13 cellular contexts compared by ENCODE assay signal in genomic region chr11:130407978-130408377, GRCh38. TPM values are rescaled to one million over a fixed set of nuclear protein-coding genes. Genes with fewer than 3 reads are reported as not detected.
DNase-seq lines count a peak whose midpoint lies in the region; ATAC-seq, FAIRE-seq and TF ChIP-seq lines count a peak whose summit lies in the region.
"Had no signal": no experiment of that assay in that cellular context is flagged by ENCODE, and none has a peak within 500 bp of the region (broad histone marks: within the 10 kb centered on the region; RNA-seq: fewer than 3 reads in every experiment).

No MANE protein-coding gene starts in this region.

- no peaks in the 10 kb centered on the region for H3K27me3 ChIP-seq in adipocyte (replicated peaks; ENCODE audit: control insufficient read depth, insufficient read depth, low read length)

- no peak overlapping the region for H3K4me3 ChIP-seq in adipocyte (ENCODE audit: low read length)

- H3K9me3 ChIP-seq in adipocyte (ENCODE audit: control insufficient read depth, low read length): no peaks in the 10 kb centered on the region

- peaks cover 23% of the 10 kb centered on the region for H3K4me1 ChIP-seq in adipocyte (ENCODE audit: control insufficient read depth, insufficient read depth, low read length)

- no peaks in the 10 kb centered on the region for H3K36me3 ChIP-seq in adipocyte (ENCODE audit: control insufficient read depth, insufficient read depth, low read length, severe bottlenecking)

- ATAC-seq in HG03439 (IDR thresholded peaks at IDR 0.05; ENCODE audit: unreplicated experiment) (no peak), HG02678 (IDR thresholded peaks at IDR 0.05; ENCODE audit: unreplicated experiment) (no peak)

- no peak for TF ChIP-seq POLR2A in GM12892 (IDR thresholded peaks at IDR 0.05; ENCODE audit: low read depth, low read length)

- no peak overlapping the region for H3K9ac ChIP-seq in adipocyte (ENCODE audit: low read length)

- DNase-seq in HCEC 1CT (peak; percentile 92), adipocyte (ENCODE audit: low read depth) (peak; percentile 61), glomerular visceral epithelial cell (ENCODE audit: extremely low spot score) (peak; percentile 49), stromal cell of bone marrow (ENCODE audit: low read depth) (peak; percentile 89), GM12892 (ENCODE audit: insufficient read length) (no peak), frontal cortex (ENCODE audit: low spot score in 2 of 2) (no peak)
- DNase-seq: activated effector memory CD4-positive, alpha-beta T cell treated with Interleukin-2 at 50 U/mL for 16 hours; dermis blood vessel endothelial cell; NCI-H1694; trophoblast cell had no signal

- FAIRE-seq in GM12892 (lab: Jason Lieb, UNC): no peak
- no peak for FAIRE-seq in frontal cortex (lab: Jason Lieb, UNC)
- FAIRE-seq: H1 had no signal

RNA-seq across cellular contexts. Expression of gene ADAMTS8, which starts 20.4 kb away (rescaled TPM):
- polyA plus RNA-seq in GM12892 (2012; ENCODE audit: missing spikeins): not detected
- total RNA-seq in frontal cortex: 2.4 TPM
- total RNA-seq: dermis blood vessel endothelial cell had no signal

RNA-seq across cellular contexts. Expression of gene ADAMTS15, which starts 40.5 kb away (rescaled TPM):
- polyA plus RNA-seq in GM12892 (2012; ENCODE audit: missing spikeins): not detected
- 2.4 TPM for total RNA-seq in frontal cortex

Comparison
In these comparisons a context has a peak if more than half of its experiments do, and no peak if none do; other contexts are left out.
1. DNase-seq: peak in HCEC 1CT (single experiment), adipocyte (single experiment), glomerular visceral epithelial cell (single experiment) and stromal cell of bone marrow (single experiment); none in GM12892 (single experiment) and frontal cortex (0 of 2).